20 cellular contexts compared by ENCODE assay signal in the genomic region with DNA sequence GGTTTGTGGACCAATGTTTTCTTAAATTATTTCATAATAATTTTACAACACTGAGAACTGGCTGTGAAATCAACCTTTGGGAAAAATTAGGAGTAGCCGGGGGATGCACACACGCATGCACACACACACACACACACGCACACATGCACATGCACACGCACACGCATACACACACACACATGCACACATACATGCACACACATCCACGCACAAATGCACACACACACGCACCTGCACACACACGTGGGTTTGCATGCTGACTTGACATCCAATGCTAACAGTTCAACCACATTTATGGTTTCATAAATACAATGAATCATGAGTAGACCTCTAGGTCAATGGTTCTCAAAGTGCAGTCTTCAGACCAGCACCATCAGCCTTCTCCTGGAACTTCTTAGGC.
DNase-seq lines count a peak whose midpoint lies in the region; ATAC-seq, FAIRE-seq and TF ChIP-seq lines count a peak whose summit lies in the region.
"Had no signal": no experiment of that assay in that cellular context is flagged by ENCODE, and none has a peak within 500 bp of the region (broad histone marks: within the 10 kb centered on the region; RNA-seq: fewer than 3 reads in every experiment).

No MANE protein-coding gene starts in this region.

- no peak overlapping the region for H2AK5ac ChIP-seq in neuronal stem cell (ENCODE audit: low read depth, low read length)

- no peaks in the 10 kb centered on the region for H3K4me1 ChIP-seq in HepG2 (ENCODE audit: insufficient read depth, low read length)
- H3K4me1 ChIP-seq in right lobe of liver: no peaks in the 10 kb centered on the region
- peaks cover 0 to 4% of the 10 kb centered on the region in 2 donors for H3K4me1 ChIP-seq in neuronal stem cell (ENCODE audit: control insufficient read depth in 2 of 2, insufficient read depth in 1 of 2, low read depth in 1 of 2, low read length in 2 of 2)
- no peaks in the 10 kb centered on the region for H3K4me1 ChIP-seq in right atrium auricular region
- H3K4me1 ChIP-seq: A549; BLaER1 treated with 17β-estradiol and CSF1 and Interleukin-3, amounts not matched to agents 10 nM and 100 nM; Caco-2 had no signal

- BruUV-seq in HepG2 (replicated peaks; lab: Mats Ljungman, UMichigan): no TSS peak

- H4K20me1 ChIP-seq in HepG2 (ENCODE audit: insufficient read depth, low read length): no peaks in the 10 kb centered on the region
- H4K20me1 ChIP-seq: BLaER1 treated with 17β-estradiol and CSF1 and Interleukin-3, amounts not matched to agents 10 nM and 100 nM had no signal

- 9% methylated on average over 8 of the region's 8 CpGs for WGBS in HepG2 (ENCODE audit: low lambda C conversion rate)
- WGBS in right lobe of liver (ENCODE audit: insufficient coverage, low coverage, low lambda C conversion rate, missing lambda C conversion rate): 71% methylated on average over 8 of the region's 8 CpGs
- no CpG with 5 or more reads among the region's 8 CpGs for WGBS in neuronal stem cell (ENCODE audit: extremely low coverage in 2 of 2, insufficient read length in 2 of 2, insufficient replicate concordance in 1 of 2), 2 donors

- H2AFZ ChIP-seq in HepG2 (ENCODE audit: low read length) (no peak overlapping the region), neuronal stem cell (ENCODE audit: low read length) (no peak overlapping the region)

- H3K4me3 ChIP-seq in HepG2 (replicated peaks in 1 of 3; ENCODE audit: insufficient read depth in 1 of 3, low read depth in 2 of 3, low read length in 3 of 3) (no peak overlapping the region), right lobe of liver (no peak overlapping the region), neuronal stem cell (ENCODE audit: low read length in 2 of 2) (peak overlapping the region in 1 of 2 donors; percentile 75), right atrium auricular region (no peak overlapping the region)
- H3K4me3 ChIP-seq: A549; BLaER1 treated with 17β-estradiol and CSF1 and Interleukin-3, amounts not matched to agents 10 nM and 100 nM had no signal

- H2BK12ac ChIP-seq in neuronal stem cell (ENCODE audit: low read length): no peak overlapping the region

- H3K27ac ChIP-seq in HepG2 (ENCODE audit: extremely low read length, insufficient read depth, low read length): no peak overlapping the region
- H3K27ac ChIP-seq in right lobe of liver: no peak overlapping the region
- no peak overlapping the region for H3K27ac ChIP-seq in neuronal stem cell (replicated peaks; ENCODE audit: low read length)
- no peak overlapping the region for H3K27ac ChIP-seq in right atrium auricular region
- H3K27ac ChIP-seq: 22Rv1; A549; BLaER1 treated with 17β-estradiol and CSF1 and Interleukin-3, amounts not matched to agents 10 nM and 100 nM; C4-2B had no signal

- in situ Hi-C loops in HepG2 (cut with HindIII; ENCODE audit: extremely low pct_ligation_motif_present, low pct_unique_long_range_greater_than_20kb): no loop called here

- H2BK15ac ChIP-seq in neuronal stem cell (ENCODE audit: low read length): no peak overlapping the region

- no peak overlapping the region for H3K18ac ChIP-seq in neuronal stem cell (ENCODE audit: low read length)

- CTCF ChIA-PET in HepG2 (lab: Yijun Ruan, JAX; ENCODE audit: low intra/inter-chr PET ratio, low total read pairs): no interaction called here

- POLR2A ChIA-PET in HepG2 (lab: Yijun Ruan, JAX): no interaction called here

- H3K14ac ChIP-seq in neuronal stem cell (ENCODE audit: low read length): no peak overlapping the region

- TF ChIP-seq RAD21 in HepG2 (CRISPR knock-in tag; IDR thresholded peaks at IDR 0.05): no peak

- no peak for FAIRE-seq in HepG2 (lab: Jason Lieb, UNC)
- FAIRE-seq: A549, D721Med, G401.6, GM12891, GM19239 had no signal

- no peak overlapping the region for H3K4me2 ChIP-seq in HepG2 (ENCODE audit: low read depth, low read length)
- no peak overlapping the region for H3K4me2 ChIP-seq in neuronal stem cell (ENCODE audit: insufficient read depth, low read length, poor library complexity, severe bottlenecking)
- H3K4me2 ChIP-seq: A549; BLaER1 treated with 17β-estradiol and CSF1 and Interleukin-3, amounts not matched to agents 10 nM and 100 nM had no signal

- peak overlapping the region; percentile 50 for H3K23ac ChIP-seq in neuronal stem cell (ENCODE audit: low read depth, low read length, poor library complexity)

- H3K79me2 ChIP-seq in HepG2 (ENCODE audit: insufficient read depth, low read length): no peaks in the 10 kb centered on the region

- no peak for DNase-seq in HepG2 (ENCODE audit: low spot score)
- no peak for DNase-seq in right lobe of liver
- DNase-seq in neuronal stem cell (ENCODE audit: low spot score): no peak
- DNase-seq in right atrium auricular region (ENCODE audit: low spot score): no peak
- DNase-seq: AML-193; Caco-2; Calu3; CD4-positive, alpha-beta T cell; CD8-positive, alpha-beta T cell; DMS79 treated with DMSO at 0.1 percent for 48 hours; GF-D8 had no signal

- no peak overlapping the region for H4K8ac ChIP-seq in neuronal stem cell (ENCODE audit: low read depth, low read length)

- H4K91ac ChIP-seq in neuronal stem cell (ENCODE audit: low read depth, low read length, poor library complexity): no peak overlapping the region

- H2BK5ac ChIP-seq in neuronal stem cell (ENCODE audit: low read length): no peak overlapping the region

- H2BK120ac ChIP-seq in neuronal stem cell (ENCODE audit: low read depth, low read length): no peak overlapping the region

- H3K9ac ChIP-seq in HepG2 (ENCODE audit: insufficient read depth, low read depth, low read length) (no peak overlapping the region), neuronal stem cell (ENCODE audit: low read depth, low read length, poor library complexity) (peak overlapping the region; percentile 24)
- H3K9ac ChIP-seq: BLaER1 treated with 17β-estradiol and CSF1 and Interleukin-3, amounts not matched to agents 10 nM and 100 nM had no signal

- intact Hi-C loops in HepG2 (cut with micrococcal nuclease; ENCODE audit: unreplicated experiment): no loop called here
- intact Hi-C loops in right lobe of liver (cut with DNase I): no loop called here

- H3K4ac ChIP-seq in neuronal stem cell (ENCODE audit: low read length): no peak overlapping the region

- no peaks in the 10 kb centered on the region for H3K79me1 ChIP-seq in neuronal stem cell (ENCODE audit: low read depth, low read length)

- TF ChIP-seq CTCF in HepG2 (CRISPR knock-in tag; IDR thresholded peaks at IDR 0.05): no peak
- no peak for TF ChIP-seq CTCF in right lobe of liver (IDR thresholded peaks at IDR 0.05)
- no peak for TF ChIP-seq CTCF in right atrium auricular region (IDR thresholded peaks at IDR 0.05)

- ATAC-seq in HepG2 (no peak), right lobe of liver (no peak), HG02763 (IDR thresholded peaks at IDR 0.05; ENCODE audit: unreplicated experiment) (no peak)
- ATAC-seq: A549; CD8-positive, alpha-beta T cell had no signal

- H3K27me3 ChIP-seq in HepG2 (ENCODE audit: control insufficient read depth in 1 of 2, insufficient read depth in 2 of 2, low read length in 2 of 2) (no peaks in the 10 kb centered on the region), right lobe of liver (no peaks in the 10 kb centered on the region), neuronal stem cell (ENCODE audit: control insufficient read depth in 3 of 3, insufficient read depth in 3 of 3, low read depth in 1 of 3, low read length in 3 of 3) (no peaks in the 10 kb centered on the region), right atrium auricular region (no peaks in the 10 kb centered on the region)
- H3K27me3 ChIP-seq: BLaER1 treated with 17β-estradiol and CSF1 and Interleukin-3, amounts not matched to agents 10 nM and 100 nM had no signal

- H3K9me3 ChIP-seq in HepG2 (ENCODE audit: low read length) (no peaks in the 10 kb centered on the region), right lobe of liver (no peaks in the 10 kb centered on the region), neuronal stem cell (replicated peaks in 1 of 2; ENCODE audit: control insufficient read depth in 2 of 2, insufficient read depth in 1 of 2, low read depth in 1 of 2, low read length in 2 of 2) (peaks cover 0 to 2% of the 10 kb centered on the region in 2 donors), right atrium auricular region (no peaks in the 10 kb centered on the region)
- H3K9me3 ChIP-seq: A549; BLaER1 treated with 17β-estradiol and CSF1 and Interleukin-3, amounts not matched to agents 10 nM and 100 nM; Caco-2 had no signal

- TF ChIP-seq EP300 in HepG2 (IDR thresholded peaks at IDR 0.05; ENCODE audit: low read depth in 2 of 2, low read length in 2 of 2) (no peak), HepG2 (CRISPR knock-in tag; IDR thresholded peaks at IDR 0.05; ENCODE audit: borderline replicate concordance) (no peak)

- H3K36me3 ChIP-seq in HepG2 (replicated peaks in 1 of 2; ENCODE audit: control insufficient read depth in 1 of 2, insufficient read depth in 2 of 2, low read length in 2 of 2): no peaks in the 10 kb centered on the region
- H3K36me3 ChIP-seq in right lobe of liver: no peaks in the 10 kb centered on the region
- no peaks in the 10 kb centered on the region for H3K36me3 ChIP-seq in neuronal stem cell (replicated peaks in 1 of 2; ENCODE audit: control insufficient read depth in 2 of 2, insufficient read depth in 2 of 2, low read length in 2 of 2)
- no peaks in the 10 kb centered on the region for H3K36me3 ChIP-seq in right atrium auricular region
- H3K36me3 ChIP-seq: BLaER1 treated with 17β-estradiol and CSF1 and Interleukin-3, amounts not matched to agents 10 nM and 100 nM had no signal

- TF ChIP-seq POLR2A in HepG2 (IDR thresholded peaks at IDR 0.05; ENCODE audit: insufficient read depth in 1 of 2, low read depth in 2 of 2, low read length in 2 of 2) (no peak), right lobe of liver (IDR thresholded peaks at IDR 0.05) (no peak)

TF ChIP-seq in HepG2, 621 proteins besides CTCF, POLR2A, EP300 and RAD21:
- TF ChIP-seq ZFP90 (CRISPR knock-in tag; IDR thresholded peaks at IDR 0.05; ENCODE audit: borderline replicate concordance): no peak
- TF ChIP-seq, protein P1, sequence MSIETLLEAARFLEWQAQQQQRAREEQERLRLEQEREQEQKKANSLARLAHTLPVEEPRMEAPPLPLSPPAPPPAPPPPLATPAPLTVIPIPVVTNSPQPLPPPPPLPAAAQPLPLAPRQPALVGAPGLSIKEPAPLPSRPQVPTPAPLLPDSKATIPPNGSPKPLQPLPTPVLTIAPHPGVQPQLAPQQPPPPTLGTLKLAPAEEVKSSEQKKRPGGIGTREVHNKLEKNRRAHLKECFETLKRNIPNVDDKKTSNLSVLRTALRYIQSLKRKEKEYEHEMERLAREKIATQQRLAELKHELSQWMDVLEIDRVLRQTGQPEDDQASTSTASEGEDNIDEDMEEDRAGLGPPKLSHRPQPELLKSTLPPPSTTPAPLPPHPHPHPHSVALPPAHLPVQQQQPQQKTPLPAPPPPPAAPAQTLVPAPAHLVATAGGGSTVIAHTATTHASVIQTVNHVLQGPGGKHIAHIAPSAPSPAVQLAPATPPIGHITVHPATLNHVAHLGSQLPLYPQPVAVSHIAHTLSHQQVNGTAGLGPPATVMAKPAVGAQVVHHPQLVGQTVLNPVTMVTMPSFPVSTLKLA (IDR thresholded peaks at IDR 0.05): peak; percentile 76
